ENCODE assay signal across 8 cellular contexts in the genomic region with DNA sequence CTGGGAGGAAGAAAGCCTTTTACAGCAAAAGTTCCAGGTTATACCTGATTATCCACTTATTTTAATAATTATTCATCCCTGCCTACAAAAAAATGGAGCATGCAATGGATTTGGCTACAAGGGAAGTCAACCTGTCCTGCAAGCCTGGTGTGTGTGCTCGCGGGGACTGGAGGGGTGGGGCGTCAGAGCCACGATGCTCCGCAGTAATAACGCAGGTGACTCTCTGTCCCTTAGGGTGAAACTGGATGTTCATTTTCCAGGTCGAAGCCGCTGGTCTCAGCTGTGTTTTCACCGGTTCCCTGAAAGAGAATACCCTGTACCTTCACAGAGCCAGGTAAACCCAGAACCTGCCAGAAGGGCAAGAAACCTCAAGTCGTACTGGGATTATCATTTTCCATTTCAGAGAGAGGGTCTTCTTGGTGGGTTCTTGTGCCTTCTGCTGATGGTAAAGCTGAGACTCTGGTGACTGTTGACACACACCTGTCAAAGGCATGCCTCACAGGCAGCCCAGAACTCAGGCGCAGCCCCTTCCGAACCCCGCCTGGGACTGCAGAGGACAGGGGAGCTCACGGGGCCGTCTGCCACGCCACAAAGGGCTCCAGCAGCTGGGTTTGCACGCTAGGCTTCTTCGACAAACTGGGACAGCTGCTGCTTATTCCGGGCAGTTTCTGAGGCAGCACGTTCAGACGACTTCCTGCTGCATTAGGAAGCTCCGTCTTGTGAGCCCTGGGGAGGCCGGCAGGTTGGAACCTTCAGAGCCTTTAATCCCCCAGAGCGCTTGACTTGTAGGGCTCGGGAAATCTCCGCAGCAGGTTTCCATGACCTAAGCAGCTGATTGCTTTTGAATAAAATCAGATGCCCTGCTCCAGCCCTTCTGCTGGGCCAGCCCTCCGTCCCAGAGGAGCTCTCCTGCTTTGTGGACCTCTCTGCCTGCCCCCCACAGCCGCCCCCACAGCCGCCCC.
DNase-seq lines count a peak whose midpoint lies in the region.

No MANE protein-coding gene starts in this region.

- peak; percentile 60 for DNase-seq in COLO668 (lab: John Stamatoyannopoulos, UW; ENCODE audit: unreplicated experiment)
- peak; percentile 65 for DNase-seq in GM19240 (ENCODE audit: insufficient read length, low spot score)
- DNase-seq in NCI-H1694 (lab: John Stamatoyannopoulos, UW) = peak; percentile 39
- DNase-seq in cerebellar cortex (ENCODE audit: low spot score) = peak; percentile 70
- DNase-seq in non-pigmented ciliary epithelial cell (ENCODE audit: low read depth) = peak; percentile 5
- no peak for DNase-seq in activated gamma-delta T cell treated with Interleukin-2 at 50 U/mL for 16 hours
- no peak for DNase-seq in activated naive CD4-positive, alpha-beta T cell treated with Interleukin-2 at 50 U/mL for 16 hours
- no peak for DNase-seq in NCI-H510A (lab: John Stamatoyannopoulos, UW)

Comparison
In these comparisons a context has a peak if more than half of its experiments do, and no peak if none do; other contexts are left out.
1. DNase-seq: peak in COLO668 (single experiment), GM19240 (single experiment), NCI-H1694 (single experiment), cerebellar cortex (single experiment) and non-pigmented ciliary epithelial cell (single experiment); none in activated gamma-delta T cell treated with Interleukin-2 at 50 U/mL for 16 hours (single experiment), activated naive CD4-positive, alpha-beta T cell treated with Interleukin-2 at 50 U/mL for 16 hours (single experiment) and NCI-H510A (single experiment).